ENCODE assay signal across 34 cellular contexts in genomic region chr2:29995241-29995640, GRCh38.
"Had no signal": no experiment of that assay in that cellular context is flagged by ENCODE, and none has a peak within 500 bp of the region (broad histone marks: within the 10 kb centered on the region; RNA-seq: fewer than 3 reads in every experiment).

No MANE protein-coding gene starts in this region.

- DNase-seq: Karpas-422, Kasumi-1, KG1, MG63, MM.1S, MV-4-11, NCI-H1048, NCI-H1092, NCI-H1092 treated with DMSO at 0.1 percent for 48 hours, NCI-H1105, NCI-H1105 treated with DMSO at 0.1 percent for 48 hours, NCI-H1417, NCI-H1417 treated with DMSO at 0.1 percent for 48 hours, NCI-H1436, NCI-H1436 treated with DMSO at 0.1 percent for 48 hours, NCI-H146, NCI-H1694, NCI-H1694 treated with DMSO at 0.1 percent for 48 hours, NCI-H187, NCI-H187 treated with DMSO at 0.1 percent for 48 hours, NCI-H1930, NCI-H2029, NCI-H2029 treated with DMSO at 0.1 percent for 48 hours, NCI-H2081, NCI-H2081 treated with DMSO at 0.1 percent for 48 hours, NCI-H2107, NCI-H2171, NCI-H2171 treated with DMSO at 0.1 percent for 48 hours, NCI-H2227 treated with DMSO at 0.1 percent for 48 hours, NCI-H226, NCI-H345, NCI-H446, NCI-H446 treated with DMSO at 0.1 percent for 48 hours had no signal

- H3K27me3 ChIP-seq: MG63 had no signal

- H3K9ac ChIP-seq: KMS-11 had no signal

- H3K4me3 ChIP-seq: MG63 had no signal

- H3K4me2 ChIP-seq: KMS-11 had no signal

- H3K27ac ChIP-seq: KMS-11 had no signal

- H3K9me3 ChIP-seq: MG63 had no signal

- H3K36me3 ChIP-seq: MG63 had no signal
